ENCODE assay signal across 13 cellular contexts in the genomic region with DNA sequence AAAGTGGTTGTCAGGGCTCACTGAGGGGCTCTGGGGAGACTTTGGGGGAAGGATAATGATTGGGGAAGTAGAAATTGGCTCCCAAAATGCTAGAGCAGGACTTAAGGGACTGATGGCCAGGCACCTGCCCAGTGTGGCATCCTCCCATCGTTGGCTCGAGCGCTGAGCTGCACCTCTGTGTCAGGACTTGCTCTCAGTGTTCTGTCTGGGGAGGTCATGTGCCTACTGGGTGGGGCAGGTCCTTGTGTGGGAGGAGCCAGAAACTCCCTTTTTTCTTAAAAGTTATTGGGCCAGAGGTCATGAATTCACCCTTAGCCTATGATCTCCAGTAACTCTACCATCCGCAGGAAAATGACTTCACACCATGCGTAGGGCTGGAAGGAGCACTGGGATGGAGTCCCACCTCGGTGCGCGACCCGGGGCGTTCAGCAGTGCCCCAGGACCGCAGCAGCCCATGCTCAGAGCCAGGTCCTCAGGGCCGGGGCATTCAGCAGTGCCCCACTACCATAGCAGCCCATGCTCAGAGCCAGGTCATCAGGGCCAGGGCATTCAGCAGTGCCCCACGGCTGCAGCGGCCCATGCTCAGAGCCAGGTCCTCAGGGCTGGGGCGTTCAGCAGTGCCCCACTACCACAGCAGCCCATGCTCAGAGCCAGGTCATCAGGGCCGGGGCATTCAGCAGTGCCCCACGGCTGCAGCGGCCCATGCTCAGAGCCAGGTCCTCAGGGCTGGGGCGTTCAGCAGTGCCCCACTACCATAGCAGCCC.
A peak's percentile ranks its signal among the peaks of the same experiment; 100 is the strongest.
DNase-seq lines count a peak whose midpoint lies in the region; ATAC-seq and TF ChIP-seq lines count a peak whose summit lies in the region.
"Had no signal": no experiment of that assay in that cellular context is flagged by ENCODE, and none has a peak within 500 bp of the region (broad histone marks: within the 10 kb centered on the region; RNA-seq: fewer than 3 reads in every experiment).

No MANE protein-coding gene starts in this region.

- no peaks in the 10 kb centered on the region for H3K4me1 Mint-ChIP-seq in activated T-cell treated with anti-CD3 and anti-CD28 coated beads, Interleukin-2, amount 50 U/mL, for 24 hours (ENCODE audit: low read depth)

- H3K36me3 ChIP-seq in Peyer's patch (no peaks in the 10 kb centered on the region), lung (ENCODE audit: control insufficient read depth in 2 of 2, insufficient read depth in 2 of 2, low read length in 2 of 2) (no peaks in the 10 kb centered on the region), testis (ENCODE audit: low read depth, missing control alignments) (no peaks in the 10 kb centered on the region)

- ATAC-seq in lung (ENCODE audit: insufficient read depth, low FRiP score), result no peak

- WGBS in lung, 2 donors, result 94 to 96% methylated on average over 19 of the region's 19 CpGs
- 96% methylated on average over 12 to 19 of the region's 19 CpGs for WGBS in testis, 2 donors

- H3K4me1 ChIP-seq in Peyer's patch (no peaks in the 10 kb centered on the region), lung (ENCODE audit: control insufficient read depth in 2 of 2, insufficient read depth in 2 of 2, low read length in 2 of 2) (no peaks in the 10 kb centered on the region), testis (no peaks in the 10 kb centered on the region)

- no peak for TF ChIP-seq POLR2A in Peyer's patch (IDR thresholded peaks at IDR 0.05)
- no peak for TF ChIP-seq POLR2A in testis (IDR thresholded peaks at IDR 0.05)

- peak; percentile 3 for DNase-seq in activated T-cell treated with anti-CD3 and anti-CD28 coated beads, Interleukin-2, amount 50 U/mL, for 24 hours
- no peak for DNase-seq in activated T-cell treated with anti-CD3 and anti-CD28 coated beads, Interleukin-2, amount 50 U/mL, for 1 hour
- DNase-seq in Peyer's patch (peak in 2 of 3 donors; percentile 6 to 28), lung (ENCODE audit: low spot score) (peak; percentile 20), testis (peak; percentile 3), NCI-H2227 treated with DMSO at 0.1 percent for 48 hours (lab: John Stamatoyannopoulos, UW) (no peak)
- no peak for DNase-seq in activated CD4-positive, CD25-positive, alpha-beta regulatory T cell treated with anti-CD3 and anti-CD28 coated beads, Interleukin-2, amount 50 U/mL, for 72 hours
- DNase-seq in stimulated activated CD4-positive, alpha-beta T cell treated with anti-CD3 and anti-CD28 coated beads, Interleukin-15, amount 100 ng/mL, for 24 hours, result no peak
- DNase-seq: Karpas-422, NCI-H1105 treated with DMSO at 0.1 percent for 48 hours, NCI-H187 treated with DMSO at 0.1 percent for 48 hours, NCI-H774 had no signal

- no peaks in the 10 kb centered on the region for H3K27me3 Mint-ChIP-seq in activated T-cell treated with anti-CD3 and anti-CD28 coated beads, Interleukin-2, amount 50 U/mL, for 24 hours

- no peak overlapping the region for H3K27ac ChIP-seq in Peyer's patch
- no peak overlapping the region for H3K27ac ChIP-seq in lung (ENCODE audit: low read depth in 1 of 2, low read length in 1 of 2)
- H3K27ac ChIP-seq in testis, result no peak overlapping the region
- H3K27ac ChIP-seq: C4-2B had no signal

- TF ChIP-seq CTCF in Peyer's patch (IDR thresholded peaks at IDR 0.05), result no peak
- no peak for TF ChIP-seq CTCF in lung (IDR thresholded peaks at IDR 0.05; ENCODE audit: control extremely low read depth, extremely low read depth)
- no peak for TF ChIP-seq CTCF in testis (IDR thresholded peaks at IDR 0.05)

- H3K27ac Mint-ChIP-seq in activated T-cell treated with anti-CD3 and anti-CD28 coated beads, Interleukin-2, amount 50 U/mL, for 24 hours, result no peak overlapping the region

- intact Hi-C loops in testis (cut with DNase I; ENCODE audit: low total_unique reads), result no loop called here

- H3K27me3 ChIP-seq in Peyer's patch (no peaks in the 10 kb centered on the region), lung (ENCODE audit: control insufficient read depth, insufficient read depth) (no peaks in the 10 kb centered on the region), testis (no peaks in the 10 kb centered on the region)

- peaks cover 33% of the 10 kb centered on the region for H3K9me3 Mint-ChIP-seq in activated T-cell treated with anti-CD3 and anti-CD28 coated beads, Interleukin-2, amount 50 U/mL, for 24 hours

- H3K4me3 ChIP-seq in Peyer's patch (no peak overlapping the region), lung (no peak overlapping the region), testis (no peak overlapping the region)

- peaks cover 70% of the 10 kb centered on the region for H3K36me3 Mint-ChIP-seq in activated T-cell treated with anti-CD3 and anti-CD28 coated beads, Interleukin-2, amount 50 U/mL, for 24 hours (ENCODE audit: low read depth)

- no peak overlapping the region for H3K4me3 Mint-ChIP-seq in activated T-cell treated with anti-CD3 and anti-CD28 coated beads, Interleukin-2, amount 50 U/mL, for 24 hours

- peaks cover 0 to 3% (median 0%) of the 10 kb centered on the region in 4 donors for H3K9me3 ChIP-seq in Peyer's patch
- H3K9me3 ChIP-seq in lung (ENCODE audit: control insufficient read depth in 2 of 2, insufficient read depth in 1 of 2, low read length in 1 of 2), result peaks cover 0 to 12% of the 10 kb centered on the region in 2 donors
- no peaks in the 10 kb centered on the region for H3K9me3 ChIP-seq in testis

Comparison
In these comparisons a context has a peak if more than half of its experiments do, and no peak if none do; other contexts are left out.
1. DNase-seq: peak in activated T-cell treated with anti-CD3 and anti-CD28 coated beads, Interleukin-2, amount 50 U/mL, for 24 hours (single experiment), Peyer's patch (2 of 3), lung (single experiment) and testis (single experiment); none in activated T-cell treated with anti-CD3 and anti-CD28 coated beads, Interleukin-2, amount 50 U/mL, for 1 hour (single experiment), activated CD4-positive, CD25-positive, alpha-beta regulatory T cell treated with anti-CD3 and anti-CD28 coated beads, Interleukin-2, amount 50 U/mL, for 72 hours (single experiment), stimulated activated CD4-positive, alpha-beta T cell treated with anti-CD3 and anti-CD28 coated beads, Interleukin-15, amount 100 ng/mL, for 24 hours (single experiment) and NCI-H2227 treated with DMSO at 0.1 percent for 48 hours (single experiment).